ENCODE assay signal across 13 cellular contexts in the genomic region with DNA sequence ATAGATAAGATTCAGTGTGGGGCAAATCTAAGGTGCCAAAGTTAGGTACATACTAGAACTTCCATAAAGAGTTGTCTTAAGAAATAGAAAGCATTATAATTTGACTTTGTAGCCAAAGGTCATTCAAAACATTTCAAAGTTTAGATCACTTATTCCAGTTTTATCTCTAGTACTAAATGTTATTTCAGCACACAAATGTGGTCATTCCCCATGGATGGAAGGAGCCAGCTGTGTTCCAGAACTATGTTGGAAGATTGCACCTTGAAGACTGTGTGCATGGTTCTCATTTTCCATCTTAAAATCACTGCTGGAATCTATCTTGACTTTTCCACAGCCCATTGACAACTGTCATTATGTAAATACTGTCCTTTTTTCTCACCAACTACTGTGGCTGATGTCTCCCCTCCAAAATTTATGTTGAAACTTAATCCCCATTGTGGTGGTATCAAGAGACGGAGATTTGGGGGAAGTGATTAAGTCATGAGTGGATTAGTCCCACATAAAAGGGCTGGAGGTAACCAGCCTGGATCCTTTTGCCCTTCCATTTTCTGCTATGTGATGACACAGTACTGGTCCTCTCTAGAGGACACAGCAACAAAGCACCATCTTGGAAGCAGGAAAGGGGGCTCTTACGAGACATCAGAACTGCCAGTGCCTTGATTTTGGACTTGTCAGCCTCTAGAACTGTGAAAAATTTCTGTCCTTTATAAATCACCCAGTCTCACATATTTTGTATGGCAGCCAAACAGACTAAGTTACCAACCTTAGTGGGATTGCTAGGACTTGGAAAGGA. TPM values are rescaled to one million over a fixed set of nuclear protein-coding genes. Genes with fewer than 3 reads are reported as not detected.
DNase-seq lines count a peak whose midpoint lies in the region; ATAC-seq and TF ChIP-seq lines count a peak whose summit lies in the region.
"Had no signal": no experiment of that assay in that cellular context is flagged by ENCODE, and none has a peak within 500 bp of the region (broad histone marks: within the 10 kb centered on the region; RNA-seq: fewer than 3 reads in every experiment).

No MANE protein-coding gene starts in this region.

- no peaks in the 10 kb centered on the region for H3K27me3 Mint-ChIP-seq in activated T-cell treated with anti-CD3 and anti-CD28 coated beads, Interleukin-2, amount 50 U/mL, for 24 hours
- H3K27me3 Mint-ChIP-seq in activated naive CD8-positive, alpha-beta T cell treated with anti-CD3 and anti-CD28 coated beads for 36 hours, result no peaks in the 10 kb centered on the region

- TF ChIP-seq CTCF in upper lobe of left lung (IDR thresholded peaks at IDR 0.05), result no peak

- TF ChIP-seq EP300 in upper lobe of left lung (IDR thresholded peaks at IDR 0.05), result no peak

- H3K9me3 ChIP-seq in mucosa of rectum (ENCODE audit: control insufficient read depth in 2 of 2, low read length in 2 of 2) (no peaks in the 10 kb centered on the region), upper lobe of left lung (no peaks in the 10 kb centered on the region)

- ATAC-seq in upper lobe of left lung (ENCODE audit: low FRiP score in 2 of 2), result peak in 1 of 2 donors; percentile 33
- no peak for ATAC-seq in HG03442 (IDR thresholded peaks at IDR 0.05; ENCODE audit: unreplicated experiment)

- 76 to 85% methylated on average over 2 of the region's 2 CpGs for WGBS in upper lobe of left lung, 2 donors

- H3K36me3 ChIP-seq in mucosa of rectum (ENCODE audit: control insufficient read depth in 2 of 2, insufficient read depth in 2 of 2, low read length in 2 of 2), result no peaks in the 10 kb centered on the region
- H3K36me3 ChIP-seq in upper lobe of left lung, result peaks cover 0 to 18% (median 0%) of the 10 kb centered on the region in 4 donors

- H3K4me1 ChIP-seq in mucosa of rectum (ENCODE audit: control insufficient read depth in 2 of 2, insufficient read depth in 2 of 2, low read length in 2 of 2) (peaks cover 34 to 45% of the 10 kb centered on the region in 2 donors), upper lobe of left lung (peaks cover 90 to 95% (median 94%) of the 10 kb centered on the region in 4 donors)

- H3K27ac Mint-ChIP-seq in activated T-cell treated with anti-CD3 and anti-CD28 coated beads, Interleukin-2, amount 50 U/mL, for 24 hours, result peak overlapping the region; percentile 96
- peak overlapping the region; percentile 94 for H3K27ac Mint-ChIP-seq in activated naive CD8-positive, alpha-beta T cell treated with anti-CD3 and anti-CD28 coated beads for 36 hours
- H3K27ac Mint-ChIP-seq: endodermal cell had no signal

- peaks cover 90% of the 10 kb centered on the region for H3K36me3 Mint-ChIP-seq in activated T-cell treated with anti-CD3 and anti-CD28 coated beads, Interleukin-2, amount 50 U/mL, for 24 hours (ENCODE audit: low read depth)
- peaks cover 72% of the 10 kb centered on the region for H3K36me3 Mint-ChIP-seq in activated naive CD8-positive, alpha-beta T cell treated with anti-CD3 and anti-CD28 coated beads for 36 hours

- H3K9ac ChIP-seq in mucosa of rectum (ENCODE audit: low read depth in 1 of 2, low read length in 2 of 2), result no peak overlapping the region

- H3K27ac ChIP-seq in mucosa of rectum (ENCODE audit: low read depth in 2 of 2, low read length in 2 of 2) (peak overlapping the region; percentile 61 to 70), upper lobe of left lung (peak overlapping the region; percentile 46 to 81 (median 74))
- H3K27ac ChIP-seq: SK-N-MC had no signal

- H3K4me3 ChIP-seq in mucosa of rectum (ENCODE audit: low read length in 2 of 2) (no peak overlapping the region), upper lobe of left lung (no peak overlapping the region)
- H3K4me3 ChIP-seq: SK-N-MC had no signal

- TF ChIP-seq POLR2A in upper lobe of left lung (IDR thresholded peaks at IDR 0.05), result no peak

- H3K9me3 Mint-ChIP-seq in activated T-cell treated with anti-CD3 and anti-CD28 coated beads, Interleukin-2, amount 50 U/mL, for 24 hours, result no peaks in the 10 kb centered on the region
- no peaks in the 10 kb centered on the region for H3K9me3 Mint-ChIP-seq in activated naive CD8-positive, alpha-beta T cell treated with anti-CD3 and anti-CD28 coated beads for 36 hours
- H3K9me3 Mint-ChIP-seq: endodermal cell had no signal

- peak; percentile 34 for DNase-seq in activated T-cell treated with anti-CD3 and anti-CD28 coated beads, Interleukin-2, amount 50 U/mL, for 24 hours
- no peak for DNase-seq in activated T-cell treated with anti-CD3 and anti-CD28 coated beads, Interleukin-2, amount 50 U/mL, for 1 hour
- no peak for DNase-seq in activated naive CD8-positive, alpha-beta T cell treated with anti-CD3 and anti-CD28 coated beads for 36 hours
- DNase-seq in upper lobe of left lung (no peak), COLO829 (ENCODE audit: low spot score) (no peak), RPMI8226 (no peak)
- DNase-seq: endodermal cell; islet precursor cell; NCI-H146; stimulated activated CD4-positive, alpha-beta T cell treated with anti-CD3 and anti-CD28 coated beads, Interleukin-12 subunit alpha, Interleukin-12 subunit beta, amount 100 ng/mL, for 4 hours had no signal

- H3K4me1 Mint-ChIP-seq in activated T-cell treated with anti-CD3 and anti-CD28 coated beads, Interleukin-2, amount 50 U/mL, for 24 hours (ENCODE audit: low read depth), result peaks cover 95% of the 10 kb centered on the region
- H3K4me1 Mint-ChIP-seq in activated naive CD8-positive, alpha-beta T cell treated with anti-CD3 and anti-CD28 coated beads for 36 hours, result peaks cover 89% of the 10 kb centered on the region

- H3K27me3 ChIP-seq in mucosa of rectum (ENCODE audit: control insufficient read depth in 2 of 2, insufficient read depth in 2 of 2, low read length in 2 of 2) (no peaks in the 10 kb centered on the region), upper lobe of left lung (no peaks in the 10 kb centered on the region)

- H3K4me3 Mint-ChIP-seq in activated T-cell treated with anti-CD3 and anti-CD28 coated beads, Interleukin-2, amount 50 U/mL, for 24 hours, result peak overlapping the region; percentile 20
- peak overlapping the region; percentile 54 for H3K4me3 Mint-ChIP-seq in activated naive CD8-positive, alpha-beta T cell treated with anti-CD3 and anti-CD28 coated beads for 36 hours
- H3K4me3 Mint-ChIP-seq: endodermal cell had no signal

RNA-seq across cellular contexts. Expression of gene TGFBR2, which starts 24.0 kb away (rescaled TPM):
- total RNA-seq in activated naive CD8-positive, alpha-beta T cell treated with anti-CD3 and anti-CD28 coated beads for 36 hours, result 10 to 100 TPM; 64.1 to 65.1 TPM
- total RNA-seq in upper lobe of left lung, result 100 to 1,000 TPM in 5 of 6 donors, 10 to 100 TPM in 1; 82.8 to 385 (median 285) TPM
